In the genomic region with DNA sequence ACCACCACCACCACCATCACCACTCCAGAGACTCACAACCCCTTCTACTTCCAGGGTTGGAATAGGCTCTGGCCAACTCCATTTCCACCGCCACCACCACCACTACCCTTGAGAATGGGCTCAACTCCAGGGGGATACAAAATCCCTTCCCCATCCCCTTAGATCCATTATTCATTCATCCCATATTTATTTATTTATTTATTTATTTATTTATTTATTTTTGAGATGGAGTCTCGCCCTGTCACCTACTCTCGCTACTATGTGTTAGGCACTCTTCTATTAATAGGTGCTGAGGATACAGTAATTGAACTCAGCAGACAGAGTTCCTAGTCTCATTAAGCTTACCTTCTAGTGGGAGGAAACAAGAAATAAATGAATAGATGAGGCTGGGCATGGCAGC, we compare ENCODE assay signal across 19 cellular contexts. TPM values are rescaled to one million over a fixed set of nuclear protein-coding genes. Genes with fewer than 3 reads are reported as not detected.
A peak's percentile ranks its signal among the peaks of the same experiment; 100 is the strongest.
DNase-seq lines count a peak whose midpoint lies in the region; ATAC-seq and TF ChIP-seq lines count a peak whose summit lies in the region.
"Had no signal": no experiment of that assay in that cellular context is flagged by ENCODE, and none has a peak within 500 bp of the region (broad histone marks: within the 10 kb centered on the region; RNA-seq: fewer than 3 reads in every experiment).

No MANE protein-coding gene starts in this region.

- no peak overlapping the region for H3K4ac ChIP-seq in mesenchymal stem cell (ENCODE audit: low read depth in 1 of 2, low read length in 2 of 2)

- H4K8ac ChIP-seq in mesenchymal stem cell (ENCODE audit: low read length), result no peak overlapping the region

- no peaks in the 10 kb centered on the region for H3K36me3 ChIP-seq in HEK293 (ENCODE audit: control insufficient read depth in 2 of 2, insufficient read depth in 1 of 2, low read length in 2 of 2)
- no peaks in the 10 kb centered on the region for H3K36me3 ChIP-seq in mesenchymal stem cell (ENCODE audit: control insufficient read depth in 1 of 2, insufficient read depth in 2 of 2, low read depth in 1 of 2, low read length in 2 of 2)
- no peaks in the 10 kb centered on the region for H3K36me3 ChIP-seq in transverse colon
- H3K36me3 ChIP-seq: BLaER1 treated with 17β-estradiol and CSF1 and Interleukin-3, amounts not matched to agents 10 nM and 100 nM had no signal

- no peaks in the 10 kb centered on the region for H3K9me3 Mint-ChIP-seq in neural crest cell
- H3K9me3 Mint-ChIP-seq: CD4-positive, alpha-beta T cell; CD8-positive, alpha-beta memory T cell; GM23338; H9; HFFc6 had no signal

- H3K4me1 ChIP-seq in HEK293 (ENCODE audit: control insufficient read depth, insufficient read depth, low read length) (no peaks in the 10 kb centered on the region), mesenchymal stem cell (ENCODE audit: control insufficient read depth, insufficient read depth, low read depth, low read length) (peaks cover 13% of the 10 kb centered on the region), transverse colon (peaks cover 7 to 66% (median 27%) of the 10 kb centered on the region in 4 donors)

- H2AK5ac ChIP-seq in mesenchymal stem cell (ENCODE audit: low read length, severe bottlenecking), result peak overlapping the region; percentile 52

- no peak overlapping the region for H4K91ac ChIP-seq in mesenchymal stem cell (ENCODE audit: low read length)

- no peak overlapping the region for H2BK12ac ChIP-seq in mesenchymal stem cell (ENCODE audit: low read length in 2 of 2)

- TF ChIP-seq EP300 in transverse colon (IDR thresholded peaks at IDR 0.05; ENCODE audit: low read depth), result no peak

- no peak overlapping the region for H3K23ac ChIP-seq in mesenchymal stem cell (ENCODE audit: low read length in 2 of 2)

- H3K27me3 ChIP-seq in mesenchymal stem cell (ENCODE audit: control insufficient read depth in 1 of 2, insufficient read depth in 1 of 2, low read length in 2 of 2) (no peaks in the 10 kb centered on the region), transverse colon (no peaks in the 10 kb centered on the region)
- H3K27me3 ChIP-seq: BLaER1 treated with 17β-estradiol and CSF1 and Interleukin-3, amounts not matched to agents 10 nM and 100 nM had no signal

- TF ChIP-seq POLR2A in transverse colon (IDR thresholded peaks at IDR 0.05), result no peak

- no peak overlapping the region for H2AFZ ChIP-seq in mesenchymal stem cell (ENCODE audit: low read depth, low read length)
- H2AFZ ChIP-seq: GM23338 had no signal

- H2BK15ac ChIP-seq in mesenchymal stem cell (ENCODE audit: low read depth, poor library complexity, severe bottlenecking), result no peak overlapping the region

- in situ Hi-C loops in transverse colon (cut with MboI; ENCODE audit: low pct_ligation_motif_present in 1 of 4, low pct_unique_long_range_greater_than_20kb in 1 of 4, low sequenced_read_pairs in 3 of 4), result no loop called here

- CTCF ChIA-PET in HEK293 (lab: Yijun Ruan, JAX), result interaction anchor here (0.6 to 6.8 kb wide), 6 partner anchors 13 to 716 kb away, joined by 4 to 122 read pairs (median 4); no protein-coding TSS in a partner anchor

- no peak overlapping the region for H3K4me2 ChIP-seq in mesenchymal stem cell (ENCODE audit: low read length, poor library complexity, severe bottlenecking)
- H3K4me2 ChIP-seq: GM23338 had no signal

- no peak overlapping the region for H3K18ac ChIP-seq in mesenchymal stem cell (ENCODE audit: low read depth in 1 of 2, low read length in 2 of 2)

- H3K14ac ChIP-seq in mesenchymal stem cell (ENCODE audit: low read length in 2 of 2), result no peak overlapping the region

- no peak overlapping the region for H3K4me3 ChIP-seq in HEK293 (ENCODE audit: low read depth, low read length)
- H3K4me3 ChIP-seq in mesenchymal stem cell (ENCODE audit: insufficient read depth in 1 of 2, low read depth in 1 of 2, low read length in 2 of 2), result no peak overlapping the region
- no peak overlapping the region for H3K4me3 ChIP-seq in transverse colon
- H3K4me3 ChIP-seq: BLaER1 treated with 17β-estradiol and CSF1 and Interleukin-3, amounts not matched to agents 10 nM and 100 nM; GM23338 had no signal

- H3K79me1 ChIP-seq in mesenchymal stem cell (replicated peaks; ENCODE audit: low read length, poor library complexity, severe bottlenecking), result no peaks in the 10 kb centered on the region

- H3K27ac Mint-ChIP-seq in neural crest cell (ENCODE audit: unreplicated experiment), result no peak overlapping the region
- H3K27ac Mint-ChIP-seq: B cell; CD14-positive monocyte; CD4-positive, alpha-beta T cell; CD8-positive, alpha-beta memory T cell; GM23338; H9; HFFc6 had no signal

- POLR2A ChIA-PET in HEK293 (lab: Yijun Ruan, JAX), result interaction anchor here (0.6 to 2.5 kb wide), 3 partner anchors 40 to 240 kb away, joined by 4 to 10 read pairs (median 5); partner anchors contain the start of gene KANSL2

- H3K4me1 Mint-ChIP-seq in neural crest cell, result peaks cover 23% of the 10 kb centered on the region

- no peak for ATAC-seq in GM19397 (IDR thresholded peaks at IDR 0.05; ENCODE audit: unreplicated experiment)
- ATAC-seq: GM23338, HCT116 had no signal

- H3K9ac ChIP-seq in mesenchymal stem cell (ENCODE audit: low read length), result no peak overlapping the region
- H3K9ac ChIP-seq: BLaER1 treated with 17β-estradiol and CSF1 and Interleukin-3, amounts not matched to agents 10 nM and 100 nM had no signal

- no peak for TF ChIP-seq CTCF in HEK293 (tag by site-specific recombination; IDR thresholded peaks at IDR 0.05)
- no peak for TF ChIP-seq CTCF in neural crest cell (conservative IDR thresholded peaks at IDR 0.05)
- no peak for TF ChIP-seq CTCF in transverse colon (IDR thresholded peaks at IDR 0.05)

- no peak overlapping the region for H2BK5ac ChIP-seq in mesenchymal stem cell (ENCODE audit: low read depth, low read length, poor library complexity, severe bottlenecking)

- H3K9me3 ChIP-seq in HEK293 (ENCODE audit: control insufficient read depth, insufficient read depth, low read depth, low read length) (no peaks in the 10 kb centered on the region), mesenchymal stem cell (ENCODE audit: control insufficient read depth, low read length) (no peaks in the 10 kb centered on the region), transverse colon (no peaks in the 10 kb centered on the region)
- H3K9me3 ChIP-seq: BLaER1 treated with 17β-estradiol and CSF1 and Interleukin-3, amounts not matched to agents 10 nM and 100 nM had no signal

- intact Hi-C loops in transverse colon (cut with DNase I; ENCODE audit: low total_unique reads), result no loop called here

- H2BK120ac ChIP-seq in mesenchymal stem cell (ENCODE audit: low read depth, low read length), result no peak overlapping the region

- no peaks in the 10 kb centered on the region for H3K36me3 Mint-ChIP-seq in neural crest cell (ENCODE audit: low read depth)
- H3K36me3 Mint-ChIP-seq: CD8-positive, alpha-beta memory T cell had no signal

- 100% methylated on average over 1 of the region's 3 CpGs for WGBS in mesenchymal stem cell
- WGBS in transverse colon (ENCODE audit: low coverage in 1 of 2), 2 donors, result 94 to 96% methylated on average over 3 of the region's 3 CpGs

- H3K27ac ChIP-seq in HEK293 (ENCODE audit: extremely low read depth, low read depth, low read length) (no peak overlapping the region), mesenchymal stem cell (ENCODE audit: low read length, poor library complexity, severe bottlenecking) (no peak overlapping the region), transverse colon (peak overlapping the region; percentile 74 to 85 (median 78))
- H3K27ac ChIP-seq: BLaER1 treated with 17β-estradiol and CSF1 and Interleukin-3, amounts not matched to agents 10 nM and 100 nM had no signal

- peak overlapping the region; percentile 51 for H3K4me3 Mint-ChIP-seq in neural crest cell
- H3K4me3 Mint-ChIP-seq: B cell; CD14-positive monocyte; CD4-positive, alpha-beta T cell; CD8-positive, alpha-beta memory T cell; GM23338; H9 had no signal

- no peaks in the 10 kb centered on the region for H3K27me3 Mint-ChIP-seq in neural crest cell (ENCODE audit: low read depth)

- DNase-seq in mesenchymal stem cell (no peak), neural crest cell (ENCODE audit: low read depth, low spot score) (no peak), transverse colon (no peak), islet precursor cell (no peak), NCI-H1436 (lab: John Stamatoyannopoulos, UW) (no peak)
- DNase-seq in activated naive CD4-positive, alpha-beta T cell (lab: John Stamatoyannopoulos, UW), result no peak
- DNase-seq: Calu3; CD4-positive, alpha-beta T cell; CD8-positive, alpha-beta memory T cell; DND-41; H9; HFFc6 had no signal

TF ChIP-seq in HEK293, 187 proteins besides CTCF, POLR2A, EP300 and RAD21 (continues in another document):
- TF ChIP-seq ZNF529 (tag by site-specific recombination; IDR thresholded peaks at IDR 0.05; ENCODE audit: insufficient replicate concordance) (peak; percentile 7), ZNF223 (tag by site-specific recombination; IDR thresholded peaks at IDR 0.05) (no peak), SCRT1 (tag by site-specific recombination; IDR thresholded peaks at IDR 0.05; ENCODE audit: borderline replicate concordance) (no peak), ZNF350 (tag by site-specific recombination; IDR thresholded peaks at IDR 0.05) (no peak), ZNF266 (tag by site-specific recombination; IDR thresholded peaks at IDR 0.05; ENCODE audit: low read depth) (peak; percentile 35; the same call in 1 of the 2 replicates), ZNF114 (tag by site-specific recombination; IDR thresholded peaks at IDR 0.05) (no peak), ZNF394 (tag by site-specific recombination; IDR thresholded peaks at IDR 0.05; ENCODE audit: borderline replicate concordance) (peak; percentile 88), ZNF747 (tag by site-specific recombination; IDR thresholded peaks at IDR 0.05) (no peak), GLIS2 (tag by site-specific recombination; IDR thresholded peaks at IDR 0.05) (no peak), ZNF707 (tag by site-specific recombination; IDR thresholded peaks at IDR 0.05) (no peak)

RNA-seq across cellular contexts. Expression of gene ADCY6, which starts 4.8 kb away (rescaled TPM):
- polyA plus RNA-seq in mesenchymal stem cell (2013, experiment 1 of 2), result 23.9 TPM
- 21.9 TPM for polyA plus RNA-seq in mesenchymal stem cell (2013, experiment 2 of 2)
- 79.5 and 81.0 TPM in 2 replicates for total RNA-seq in neural crest cell
- 100 to 1,000 TPM; 112 to 170 (median 115) TPM for total RNA-seq in transverse colon
- total RNA-seq: B cell; CD4-positive, alpha-beta T cell had no signal
- polyA plus RNA-seq: CD8-positive, alpha-beta memory T cell had no signal

RNA-seq across cellular contexts. Expression of gene CACNB3, which starts 24.6 kb away (rescaled TPM):
- polyA plus RNA-seq in mesenchymal stem cell (2013, experiment 1 of 2), result 43.5 TPM
- 45.6 TPM for polyA plus RNA-seq in mesenchymal stem cell (2013, experiment 2 of 2)
- total RNA-seq in neural crest cell (57.4 and 59.7 TPM in 2 replicates), transverse colon (10 to 100 TPM; 20.6 to 53.5 (median 47.1) TPM)

RNA-seq across cellular contexts. Expression of gene DDX23, which starts 58.3 kb away (rescaled TPM):
- polyA plus RNA-seq in mesenchymal stem cell (2013, experiment 1 of 2), result 49.3 TPM
- 45.4 TPM for polyA plus RNA-seq in mesenchymal stem cell (2013, experiment 2 of 2)
- 119 and 124 TPM in 2 replicates for total RNA-seq in neural crest cell
- total RNA-seq in transverse colon, result 100 to 1,000 TPM in 1 of 4 donors, 10 to 100 TPM in 3; 82.9 to 143 (median 83.9) TPM

Comparison
In these comparisons a context has a peak if more than half of its experiments do, and no peak if none do; other contexts are left out.
1. H3K27ac ChIP-seq: peak in transverse colon (4 of 4); none in HEK293 (single experiment) and mesenchymal stem cell (single experiment).